Comparison of ENCODE assay signal across 11 cellular contexts in genomic region chr2:162945785-162946184, GRCh38.
"Had no signal": no experiment of that assay in that cellular context is flagged by ENCODE, and none has a peak within 500 bp of the region (broad histone marks: within the 10 kb centered on the region; RNA-seq: fewer than 3 reads in every experiment).

No MANE protein-coding gene starts in this region.

- H3K9ac ChIP-seq: GM23248 had no signal

- H3K4me3 ChIP-seq: GM23248, GM23338, HAP-1 had no signal

- FAIRE-seq: H1, H54 had no signal

- H3K4me1 ChIP-seq: HAP-1 had no signal

- H2AFZ ChIP-seq: GM23248, GM23338 had no signal

- H3K9me3 ChIP-seq: HAP-1 had no signal

- H3K27ac ChIP-seq: GM23248 had no signal

- H3K4me2 ChIP-seq: GM23338 had no signal

- H3K36me3 ChIP-seq: HAP-1 had no signal

- ATAC-seq: GM23338, HCT116 had no signal

- DNase-seq: GM23248, GOT3, H7, H9, HCEC 1CT, HFFc6 had no signal
